ENCODE assay signal across 28 cellular contexts in the genomic region with DNA sequence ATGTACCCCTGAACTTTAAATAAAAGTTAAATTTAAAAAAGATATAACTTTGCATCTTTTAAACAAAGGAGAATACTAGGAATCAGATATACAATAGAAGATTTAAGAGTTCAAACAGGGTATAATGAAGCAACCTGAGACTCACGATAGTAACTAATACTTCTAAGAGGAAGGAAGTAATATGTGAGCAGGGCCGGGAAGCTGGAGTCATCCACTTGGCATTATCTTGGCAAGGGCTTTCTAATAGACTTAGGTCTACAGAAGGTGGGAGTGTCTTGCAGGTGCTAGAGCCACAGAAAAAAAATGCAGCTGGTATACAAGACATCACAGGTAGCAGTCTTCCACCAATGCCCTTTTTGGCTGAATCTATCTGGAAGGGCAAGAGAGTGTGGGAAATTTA.
"Had no signal": no experiment of that assay in that cellular context is flagged by ENCODE, and none has a peak within 500 bp of the region (broad histone marks: within the 10 kb centered on the region; RNA-seq: fewer than 3 reads in every experiment).

No MANE protein-coding gene starts in this region.

- ATAC-seq: activated CD4-positive, alpha-beta T cell treated with anti-CD3 and anti-CD28 coated beads for 36 hours; activated CD8-positive, alpha-beta memory T cell treated with anti-CD3 and anti-CD28 coated beads, Interleukin-2, amount 10 ng/mL, durations not matched to agents 7 days and 5 days; activated CD8-positive, alpha-beta T cell treated with anti-CD3 and anti-CD28 coated beads, Interleukin-2, amount 10 ng/mL, durations not matched to agents 7 days and 5 days; activated naive CD4-positive, alpha-beta T cell treated with anti-CD3 and anti-CD28 coated beads, Interleukin-2, amount 50 U/mL, for 72 hours; gastroesophageal sphincter; heart right ventricle had no signal

- H3K4me2 ChIP-seq: hepatocyte had no signal

- H3K4me3 ChIP-seq: ascending aorta, esophagus squamous epithelium, gastroesophageal sphincter, heart right ventricle, hepatocyte had no signal

- H3K4me1 ChIP-seq: ascending aorta, esophagus squamous epithelium, gastroesophageal sphincter had no signal

- H3K79me2 ChIP-seq: hepatocyte had no signal

- H3K27me3 ChIP-seq: ascending aorta, esophagus squamous epithelium, gastroesophageal sphincter, heart right ventricle, hepatocyte had no signal

- FAIRE-seq: colon, endometrium had no signal

- H2AFZ ChIP-seq: hepatocyte had no signal

- H3K9me3 ChIP-seq: ascending aorta, esophagus squamous epithelium, gastroesophageal sphincter, heart right ventricle had no signal

- DNase-seq: activated CD4-positive, alpha-beta memory T cell treated with anti-CD3 and anti-CD28 coated beads for 36 hours; activated CD4-positive, alpha-beta T cell treated with anti-CD3 and anti-CD28 coated beads for 36 hours; activated CD4-positive, alpha-beta T cell treated with anti-CD3 and anti-CD28 coated beads, Interleukin-2, amount 10 ng/mL, durations not matched to agents 24 days and 14 days; activated CD4-positive, CD25-positive, alpha-beta regulatory T cell; activated CD4-positive, CD25-positive, alpha-beta regulatory T cell treated with anti-CD3 and anti-CD28 coated beads, Interleukin-2, amount 50 U/mL, for 72 hours; activated CD8-positive, alpha-beta memory T cell treated with anti-CD3 and anti-CD28 coated beads, Interleukin-2, amount 10 ng/mL, durations not matched to agents 7 days and 5 days; activated CD8-positive, alpha-beta memory T cell treated with anti-CD3 and anti-CD28 coated beads, Interleukin-2, amount 50 U/mL, for 4 hours; activated CD8-positive, alpha-beta T cell treated with anti-CD3 and anti-CD28 coated beads, Interleukin-2, amount 10 ng/mL, durations not matched to agents 7 days and 5 days; activated effector memory CD4-positive, alpha-beta T cell treated with anti-CD3 and anti-CD28 coated beads, Interleukin-2, amount 50 U/mL, for 16 hours; activated naive CD4-positive, alpha-beta T cell; activated naive CD4-positive, alpha-beta T cell treated with anti-CD3 and anti-CD28 coated beads, Interleukin-2, amount 10 ng/mL, durations not matched to agents 7 days and 5 days; activated naive CD8-positive, alpha-beta T cell treated with anti-CD3 and anti-CD28 coated beads, Interleukin-2, amount 10 ng/mL, durations not matched to agents 7 days and 5 days; activated T-cell treated with anti-CD3 and anti-CD28 coated beads, Interleukin-2, amount 50 U/mL, for 1 hour; activated T-cell treated with anti-CD3 and anti-CD28 coated beads, Interleukin-2, amount 50 U/mL, for 48 hours; caudate nucleus; cortex of kidney; effector CD8-positive, alpha-beta T cell; erythroblast; esophagus squamous epithelium; foreskin melanocyte; heart right ventricle; T-helper 2 cell had no signal

- H3K36me3 ChIP-seq: ascending aorta, esophagus squamous epithelium, gastroesophageal sphincter, heart right ventricle had no signal

- H3K27ac ChIP-seq: ascending aorta, esophagus squamous epithelium, gastroesophageal sphincter, heart right ventricle, hepatocyte had no signal
